ENCODE assay signal across 21 cellular contexts in genomic region chr13:31081316-31081715, GRCh38.
"Had no signal": no experiment of that assay in that cellular context is flagged by ENCODE, and none has a peak within 500 bp of the region (broad histone marks: within the 10 kb centered on the region; RNA-seq: fewer than 3 reads in every experiment).

No MANE protein-coding gene starts in this region.

- H3K4me3 ChIP-seq: esophagus muscularis mucosa, gastroesophageal sphincter, heart left ventricle, left ventricle myocardium inferior, tibial artery had no signal

- H3K27me3 ChIP-seq: esophagus muscularis mucosa had no signal

- H3K36me3 ChIP-seq: brain microvascular endothelial cell, esophagus muscularis mucosa, gastroesophageal sphincter, heart left ventricle, left ventricle myocardium inferior, tibial artery, WERI-Rb-1 had no signal

- H3K27ac ChIP-seq: brain microvascular endothelial cell, esophagus muscularis mucosa, gastroesophageal sphincter, heart left ventricle, left ventricle myocardium inferior, tibial artery, WERI-Rb-1 had no signal

- DNase-seq: activated CD4-positive, alpha-beta T cell treated with anti-CD3 and anti-CD28 coated beads for 1 hour; activated CD8-positive, alpha-beta memory T cell treated with anti-CD3 and anti-CD28 coated beads for 24 hours; activated CD8-positive, alpha-beta memory T cell treated with anti-CD3 and anti-CD28 coated beads, Interleukin-2, amount 50 U/mL, for 48 hours; activated effector memory CD4-positive, alpha-beta T cell treated with Interleukin-2 at 50 U/mL for 16 hours; activated naive CD4-positive, alpha-beta T cell treated with anti-CD3 and anti-CD28 coated beads, Interleukin-2, amount 50 U/mL, for 16 hours; activated T-cell treated with anti-CD3 and anti-CD28 coated beads, Interleukin-2, amount 50 U/mL, for 48 hours; aorta; brain microvascular endothelial cell; cerebellar nuclear complex; effector CD8-positive, alpha-beta T cell; heart left ventricle; kidney glomerular epithelial cell; left ventricle myocardium inferior; mammary epithelial cell; naive B cell; retina; stimulated activated naive CD4-positive, alpha-beta T cell; tibial artery; WERI-Rb-1 had no signal

- H3K9me3 ChIP-seq: esophagus muscularis mucosa, gastroesophageal sphincter, heart left ventricle, left ventricle myocardium inferior, tibial artery had no signal

- ATAC-seq: gastroesophageal sphincter, heart left ventricle had no signal

- H3K4me1 ChIP-seq: esophagus muscularis mucosa, gastroesophageal sphincter, heart left ventricle, left ventricle myocardium inferior, tibial artery had no signal
